Comparison of ENCODE assay signal across 1 cellular context in the genomic region with DNA sequence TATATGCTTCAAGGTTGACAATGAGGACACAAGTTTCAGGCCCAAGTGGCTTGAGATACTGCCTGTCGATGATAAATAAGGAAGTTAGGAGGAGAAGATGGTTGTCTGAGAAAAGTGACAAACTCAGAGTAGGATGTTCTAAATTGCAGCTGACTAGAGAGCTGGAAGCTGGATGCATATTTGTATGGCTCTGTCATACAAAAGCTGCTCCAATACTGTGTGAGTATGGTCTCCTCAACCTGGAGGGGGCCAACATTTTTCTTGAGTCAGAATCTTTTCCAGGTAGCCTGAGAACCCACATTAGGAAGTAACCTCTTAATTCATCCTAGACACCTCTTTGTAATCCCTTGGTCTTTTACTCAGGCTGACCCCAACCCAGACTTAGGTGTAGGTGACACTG.
TF ChIP-seq lines count a peak whose summit lies in the region.

No MANE protein-coding gene starts in this region.

TF ChIP-seq in SK-N-SH treated with all-trans-retinoic acid at 6 μM for 48 hours, 23 proteins besides CTCF, POLR2A, EP300 and RAD21 (continued from another document):
- TF ChIP-seq, protein P1, sequence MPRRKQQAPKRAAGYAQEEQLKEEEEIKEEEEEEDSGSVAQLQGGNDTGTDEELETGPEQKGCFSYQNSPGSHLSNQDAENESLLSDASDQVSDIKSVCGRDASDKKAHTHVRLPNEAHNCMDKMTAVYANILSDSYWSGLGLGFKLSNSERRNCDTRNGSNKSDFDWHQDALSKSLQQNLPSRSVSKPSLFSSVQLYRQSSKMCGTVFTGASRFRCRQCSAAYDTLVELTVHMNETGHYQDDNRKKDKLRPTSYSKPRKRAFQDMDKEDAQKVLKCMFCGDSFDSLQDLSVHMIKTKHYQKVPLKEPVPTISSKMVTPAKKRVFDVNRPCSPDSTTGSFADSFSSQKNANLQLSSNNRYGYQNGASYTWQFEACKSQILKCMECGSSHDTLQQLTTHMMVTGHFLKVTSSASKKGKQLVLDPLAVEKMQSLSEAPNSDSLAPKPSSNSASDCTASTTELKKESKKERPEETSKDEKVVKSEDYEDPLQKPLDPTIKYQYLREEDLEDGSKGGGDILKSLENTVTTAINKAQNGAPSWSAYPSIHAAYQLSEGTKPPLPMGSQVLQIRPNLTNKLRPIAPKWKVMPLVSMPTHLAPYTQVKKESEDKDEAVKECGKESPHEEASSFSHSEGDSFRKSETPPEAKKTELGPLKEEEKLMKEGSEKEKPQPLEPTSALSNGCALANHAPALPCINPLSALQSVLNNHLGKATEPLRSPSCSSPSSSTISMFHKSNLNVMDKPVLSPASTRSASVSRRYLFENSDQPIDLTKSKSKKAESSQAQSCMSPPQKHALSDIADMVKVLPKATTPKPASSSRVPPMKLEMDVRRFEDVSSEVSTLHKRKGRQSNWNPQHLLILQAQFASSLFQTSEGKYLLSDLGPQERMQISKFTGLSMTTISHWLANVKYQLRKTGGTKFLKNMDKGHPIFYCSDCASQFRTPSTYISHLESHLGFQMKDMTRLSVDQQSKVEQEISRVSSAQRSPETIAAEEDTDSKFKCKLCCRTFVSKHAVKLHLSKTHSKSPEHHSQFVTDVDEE (CRISPR knock-in tag; IDR thresholded peaks at IDR 0.05): no peak
- TF ChIP-seq CSDC2 (CRISPR knock-in tag; IDR thresholded peaks at IDR 0.05) (no peak), ESRRG (CRISPR knock-in tag; IDR thresholded peaks at IDR 0.05) (no peak)
- TF ChIP-seq, protein P2, sequence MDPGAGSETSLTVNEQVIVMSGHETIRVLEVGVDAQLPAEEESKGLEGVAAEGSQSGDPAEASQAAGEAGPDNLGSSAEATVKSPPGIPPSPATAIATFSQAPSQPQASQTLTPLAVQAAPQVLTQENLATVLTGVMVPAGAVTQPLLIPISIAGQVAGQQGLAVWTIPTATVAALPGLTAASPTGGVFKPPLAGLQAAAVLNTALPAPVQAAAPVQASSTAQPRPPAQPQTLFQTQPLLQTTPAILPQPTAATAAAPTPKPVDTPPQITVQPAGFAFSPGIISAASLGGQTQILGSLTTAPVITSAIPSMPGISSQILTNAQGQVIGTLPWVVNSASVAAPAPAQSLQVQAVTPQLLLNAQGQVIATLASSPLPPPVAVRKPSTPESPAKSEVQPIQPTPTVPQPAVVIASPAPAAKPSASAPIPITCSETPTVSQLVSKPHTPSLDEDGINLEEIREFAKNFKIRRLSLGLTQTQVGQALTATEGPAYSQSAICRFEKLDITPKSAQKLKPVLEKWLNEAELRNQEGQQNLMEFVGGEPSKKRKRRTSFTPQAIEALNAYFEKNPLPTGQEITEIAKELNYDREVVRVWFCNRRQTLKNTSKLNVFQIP (CRISPR knock-in tag; IDR thresholded peaks at IDR 0.05; ENCODE audit: borderline replicate concordance, low read depth): no peak
